ENCODE assay signal across 8 cellular contexts in the genomic region with DNA sequence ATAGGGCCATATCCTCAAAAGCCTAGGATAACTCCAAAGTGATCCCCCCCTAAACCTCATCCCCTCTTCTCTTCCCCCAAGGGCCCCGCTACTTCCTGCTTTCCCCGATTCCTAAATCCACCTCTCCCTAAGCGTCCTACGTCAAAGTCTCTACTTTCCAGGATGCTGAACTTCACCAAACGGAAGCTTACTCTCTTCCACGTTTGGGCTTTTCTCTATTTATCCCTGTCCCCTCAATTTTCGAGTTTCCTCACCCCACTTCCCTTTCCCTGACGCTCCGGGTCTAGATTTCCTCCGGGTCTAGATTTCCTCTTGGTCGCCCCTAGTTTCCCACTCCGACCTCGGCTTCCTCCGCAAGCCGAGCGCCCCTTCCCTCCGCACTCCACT.
DNase-seq lines count a peak whose midpoint lies in the region; ATAC-seq, FAIRE-seq and TF ChIP-seq lines count a peak whose summit lies in the region.

No MANE protein-coding gene starts in this region.

- no peaks in the 10 kb centered on the region for H3K9me3 ChIP-seq in WERI-Rb-1 (ENCODE audit: severe bottlenecking)

- no peak for TF ChIP-seq POLR2A in H54 (IDR thresholded peaks at IDR 0.05; ENCODE audit: low read depth, low read length)

- TF ChIP-seq CTCF in WERI-Rb-1 (IDR thresholded peaks at IDR 0.05; ENCODE audit: low read depth, low read length) = no peak

- H3K27ac ChIP-seq in WERI-Rb-1 = peak overlapping the region; percentile 94

- no peak for FAIRE-seq in H54 (lab: Jason Lieb, UNC)

- in situ Hi-C loops in ACHN (cut with HindIII; ENCODE audit: low pct_ligation_motif_present, low pct_unique_long_range_greater_than_20kb, low sequenced_read_pairs) = no loop called here

- no peaks in the 10 kb centered on the region for H3K27me3 ChIP-seq in WERI-Rb-1 (ENCODE audit: insufficient read depth, low read depth, severe bottlenecking)

- ATAC-seq in HG03521 (IDR thresholded peaks at IDR 0.05; ENCODE audit: unreplicated experiment) (no peak), HG02981 (IDR thresholded peaks at IDR 0.05; ENCODE audit: unreplicated experiment) (no peak), GM21528 (IDR thresholded peaks at IDR 0.05; ENCODE audit: low FRiP score, unreplicated experiment) (no peak)

- peak overlapping the region; percentile 85 for H3K4me3 ChIP-seq in WERI-Rb-1 (ENCODE audit: low read depth, low read length)

- 0 out of 2 replicates have a peak, but pooled peaks cover 6% of the 10 kb centered on the region for H3K36me3 ChIP-seq in WERI-Rb-1

- DNase-seq in ACHN = peak; percentile 36
- DNase-seq in H54 (ENCODE audit: insufficient read length, low spot score) = peak; percentile 16
- no peak for DNase-seq in WERI-Rb-1
- peak; percentile 32 for DNase-seq in foreskin melanocyte
- DNase-seq in pons (ENCODE audit: low spot score) = peak; percentile 33
